8 cellular contexts compared by ENCODE assay signal in the genomic region with DNA sequence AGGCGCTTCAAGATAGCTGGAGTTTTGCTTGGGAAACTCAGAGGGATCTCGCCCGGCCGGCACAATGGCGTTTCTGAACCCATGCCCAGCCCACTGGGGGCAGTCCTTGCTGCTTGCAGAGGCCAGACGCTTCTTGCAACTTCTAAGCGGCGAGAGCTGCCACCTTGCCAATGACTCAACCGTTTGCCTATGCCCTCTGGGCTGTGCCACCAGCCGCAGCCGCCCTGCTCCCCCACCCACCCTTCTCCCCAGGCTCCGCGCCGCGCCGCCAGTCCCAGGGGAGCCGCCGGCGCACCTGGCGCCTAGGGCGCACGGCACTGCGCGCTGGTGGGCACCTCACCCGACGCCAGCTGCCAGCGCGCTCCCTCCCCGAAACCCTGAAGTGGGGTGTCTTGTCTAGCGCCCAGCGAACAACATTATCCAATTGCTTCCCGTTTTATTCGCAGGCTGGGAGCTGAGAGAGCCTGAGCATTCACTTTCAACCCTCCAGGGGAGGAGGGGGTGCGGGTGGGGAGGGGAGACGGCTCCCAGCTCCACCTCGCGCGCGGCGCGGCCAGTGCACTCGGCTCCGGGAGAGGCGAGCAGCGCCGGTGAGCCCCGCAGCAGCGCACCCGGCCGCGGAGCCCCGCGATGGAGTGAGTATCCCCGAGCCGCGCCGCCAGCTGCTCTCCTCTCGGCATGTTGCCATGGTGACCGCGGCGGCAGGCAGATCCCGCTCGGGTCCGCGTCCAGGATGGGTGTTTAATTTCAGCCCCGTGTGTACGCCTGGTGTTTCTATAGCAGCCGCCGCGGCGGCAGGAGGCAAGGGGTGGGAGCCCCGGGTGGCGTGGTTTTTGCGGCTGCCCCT.
A peak's percentile ranks its signal among the peaks of the same experiment; 100 is the strongest.
DNase-seq lines count a peak whose midpoint lies in the region; ATAC-seq and TF ChIP-seq lines count a peak whose summit lies in the region.

No MANE protein-coding gene starts in this region.

- DNase-seq in GM13976 (ENCODE audit: low spot score), result peak; percentile 20
- peak; percentile 25 for DNase-seq in NCI-H460 (ENCODE audit: extremely low read depth, low read depth)
- peak; percentile 33 to 89 (median 77) for DNase-seq in dorsolateral prefrontal cortex
- peak; percentile 50 to 74 (median 55) for DNase-seq in right lobe of liver
- peak; percentile 35 to 74 for DNase-seq in tibial artery
- DNase-seq in HuH-7.5 (ENCODE audit: low spot score), result no peak
- DNase-seq in Karpas-422, result no peak

- no peak overlapping the region for H3K4me2 ChIP-seq in Karpas-422 (ENCODE audit: low read depth, low read length, poor library complexity, severe bottlenecking)

- no peak overlapping the region for H3K9ac ChIP-seq in Karpas-422 (ENCODE audit: low read length)

- no peak overlapping the region for H2AFZ ChIP-seq in Karpas-422 (ENCODE audit: low read length)

- H4K20me1 ChIP-seq in Karpas-422 (ENCODE audit: insufficient read depth, low read depth, low read length), result no peaks in the 10 kb centered on the region

- H3K9me2 ChIP-seq in Karpas-422 (replicated peaks; ENCODE audit: insufficient read depth, low read length), result no peaks in the 10 kb centered on the region

- H3K27me3 ChIP-seq in dorsolateral prefrontal cortex (peaks cover 0 to 14% (median 0%) of the 10 kb centered on the region in 45 donors), right lobe of liver (peaks cover 0 to 13% of the 10 kb centered on the region in 2 donors), tibial artery (peaks cover 0 to 21% of the 10 kb centered on the region in 2 donors), Karpas-422 (ENCODE audit: low read length) (no peaks in the 10 kb centered on the region)

- TF ChIP-seq CTCF in GM13976 (IDR thresholded peaks at IDR 0.05; ENCODE audit: borderline replicate concordance, control extremely low read depth, extremely low read depth, insufficient read depth, missing control alignments) (no peak), dorsolateral prefrontal cortex (IDR thresholded peaks at IDR 0.05 in 54 of 56, conservative IDR thresholded peaks at IDR 0.05 in 2 of 56; ENCODE audit: low read depth in 1 of 56, partially characterized antibody in 56 of 56) (peak in 13 of 56 donors; percentile 4 to 34 (median 12)), right lobe of liver (IDR thresholded peaks at IDR 0.05) (no peak), tibial artery (IDR thresholded peaks at IDR 0.05) (no peak)

- no peak for TF ChIP-seq POLR2A in right lobe of liver (IDR thresholded peaks at IDR 0.05)

- in situ Hi-C loops in GM13976 (cut with MboI; ENCODE audit: low sequenced_read_pairs, unreplicated experiment), result no loop called here

- H3K36me3 ChIP-seq in right lobe of liver, result no peaks in the 10 kb centered on the region
- no peaks in the 10 kb centered on the region for H3K36me3 ChIP-seq in tibial artery
- no peaks in the 10 kb centered on the region for H3K36me3 ChIP-seq in Karpas-422 (ENCODE audit: insufficient read depth, low read length)

- intact Hi-C loops in dorsolateral prefrontal cortex (cut with DNase I) (loop anchor here in 1 of 2 donors (5.0 to 10.0 kb wide), 3 partner anchors 63 to 254 kb away; no protein-coding TSS in a partner anchor), right lobe of liver (cut with DNase I) (no loop called here), tibial artery (cut with DNase I; ENCODE audit: low total_unique reads) (no loop called here)

- ATAC-seq in right lobe of liver, result peak; percentile 74 to 92 (median 83)
- ATAC-seq in HG02798 (IDR thresholded peaks at IDR 0.05; ENCODE audit: poor library complexity, unreplicated experiment), result no peak

- H3K27ac ChIP-seq in dorsolateral prefrontal cortex (peak overlapping the region; percentile 4 to 98 (median 95)), right lobe of liver (no peak overlapping the region), tibial artery (no peak overlapping the region), Karpas-422 (ENCODE audit: low read length) (no peak overlapping the region)

- H3K9me3 ChIP-seq in right lobe of liver, result no peaks in the 10 kb centered on the region
- no peaks in the 10 kb centered on the region for H3K9me3 ChIP-seq in tibial artery
- H3K9me3 ChIP-seq in Karpas-422 (ENCODE audit: low read length), result no peaks in the 10 kb centered on the region

- WGBS in right lobe of liver (ENCODE audit: insufficient coverage, low coverage, low lambda C conversion rate, missing lambda C conversion rate), result 0% methylated on average over 19 of the region's 74 CpGs

- H3K4me1 ChIP-seq in right lobe of liver (peaks cover 0 to 9% (median 2%) of the 10 kb centered on the region in 4 donors), tibial artery (peaks cover 0 to 23% (median 12%) of the 10 kb centered on the region in 4 donors), Karpas-422 (ENCODE audit: low read length) (no peaks in the 10 kb centered on the region)

- H3K4me3 ChIP-seq in dorsolateral prefrontal cortex (peak overlapping the region; percentile 34 to 88 (median 72)), right lobe of liver (peak overlapping the region; percentile 34 to 56 (median 38)), tibial artery (peak overlapping the region; percentile 54 to 56), Karpas-422 (ENCODE audit: low read length) (no peak overlapping the region)

- H3K79me2 ChIP-seq in Karpas-422 (ENCODE audit: low read length), result no peaks in the 10 kb centered on the region

Comparison
In these comparisons a context has a peak if more than half of its experiments do, and no peak if none do; other contexts are left out.
1. DNase-seq: peak in GM13976 (single experiment), NCI-H460 (single experiment), dorsolateral prefrontal cortex (10 of 10), right lobe of liver (3 of 3) and tibial artery (2 of 2); none in HuH-7.5 (single experiment) and Karpas-422 (single experiment).
2. H3K27ac ChIP-seq: peak in dorsolateral prefrontal cortex (59 of 59); none in right lobe of liver (0 of 3), tibial artery (0 of 2) and Karpas-422 (single experiment).